In genomic region chr5:136047858-136048257, GRCh38 we compare ENCODE assay signal across 19 cellular contexts. TPM values are rescaled to one million over a fixed set of nuclear protein-coding genes. Genes with fewer than 3 reads are reported as not detected.
DNase-seq lines count a peak whose midpoint lies in the region; ATAC-seq, FAIRE-seq and TF ChIP-seq lines count a peak whose summit lies in the region.
"Had no signal": no experiment of that assay in that cellular context is flagged by ENCODE, and none has a peak within 500 bp of the region (broad histone marks: within the 10 kb centered on the region; RNA-seq: fewer than 3 reads in every experiment).

No MANE protein-coding gene starts in this region.

- TF ChIP-seq CTCF in right lobe of liver (IDR thresholded peaks at IDR 0.05) (no peak), HepG2 (CRISPR knock-in tag; IDR thresholded peaks at IDR 0.05) (no peak), chondrocyte (IDR thresholded peaks at IDR 0.05) (no peak), osteoblast (IDR thresholded peaks at IDR 0.05; ENCODE audit: extremely low read depth, low read depth, low read length) (no peak)

- H3K4me1 Mint-ChIP-seq in chondrocyte (ENCODE audit: low read depth) = peaks cover 25% of the 10 kb centered on the region
- peaks cover under 1 to 2% (median 1%) of the 10 kb centered on the region in 3 donors for H3K4me1 Mint-ChIP-seq in T-cell

- WGBS in right lobe of liver (ENCODE audit: insufficient coverage, low coverage, low lambda C conversion rate, missing lambda C conversion rate) = 60% methylated on average over 3 of the region's 8 CpGs
- WGBS in HepG2 (ENCODE audit: low lambda C conversion rate) = 99% methylated on average over 8 of the region's 8 CpGs

- H3K4me3 ChIP-seq in right lobe of liver (no peak overlapping the region), HepG2 (replicated peaks in 1 of 3; ENCODE audit: insufficient read depth in 1 of 3, low read depth in 2 of 3, low read length in 3 of 3) (no peak overlapping the region), osteoblast (ENCODE audit: insufficient read depth, low read length) (no peak overlapping the region)

- no peak overlapping the region for H2AFZ ChIP-seq in HepG2 (ENCODE audit: low read length)
- no peak overlapping the region for H2AFZ ChIP-seq in osteoblast (ENCODE audit: low read length)

- CTCF ChIA-PET in HepG2 (lab: Yijun Ruan, JAX; ENCODE audit: low intra/inter-chr PET ratio, low total read pairs) (no interaction called here), T-cell (lab: Charles Lee) (no interaction called here)

- no peaks in the 10 kb centered on the region for H3K36me3 ChIP-seq in right lobe of liver
- peaks cover 46 to 67% of the 10 kb centered on the region in 2 experiments for H3K36me3 ChIP-seq in HepG2 (replicated peaks in 1 of 2; ENCODE audit: control insufficient read depth in 1 of 2, insufficient read depth in 2 of 2, low read length in 2 of 2)
- peaks cover 92% of the 10 kb centered on the region for H3K36me3 ChIP-seq in osteoblast (ENCODE audit: insufficient read depth, low read length)

- H3K4me3 Mint-ChIP-seq in chondrocyte (ENCODE audit: unreplicated experiment) (no peak overlapping the region), T-cell (no peak overlapping the region)
- H3K4me3 Mint-ChIP-seq: nephron; stimulated activated effector memory CD8-positive, alpha-beta T cell treated with anti-CD3 and anti-CD28 coated beads, Interleukin-12 subunit alpha, Interleukin-12 subunit beta, amount 100 ng/mL, for 72 hours had no signal

- ATAC-seq in right lobe of liver (peak; percentile 31 to 54 (median 50)), HepG2 (no peak), GM21526 (IDR thresholded peaks at IDR 0.05; ENCODE audit: low FRiP score, unreplicated experiment) (no peak), GM21381 (IDR thresholded peaks at IDR 0.05; ENCODE audit: unreplicated experiment) (no peak), T-cell (replicated peaks in 1 of 4) (no peak)
- ATAC-seq: stimulated activated effector memory CD8-positive, alpha-beta T cell treated with anti-CD3 and anti-CD28 coated beads, Interleukin-12 subunit alpha, Interleukin-12 subunit beta, amount 100 ng/mL, for 72 hours had no signal

- H3K4me2 ChIP-seq in HepG2 (ENCODE audit: low read depth, low read length) = no peak overlapping the region
- H3K4me2 ChIP-seq in osteoblast (ENCODE audit: insufficient read depth, low read length) = no peak overlapping the region

- TF ChIP-seq RAD21 in HepG2 (CRISPR knock-in tag; IDR thresholded peaks at IDR 0.05) = no peak

- H3K36me3 Mint-ChIP-seq in chondrocyte (ENCODE audit: low read depth) (peaks cover 26% of the 10 kb centered on the region), T-cell (no peaks in the 10 kb centered on the region)
- H3K36me3 Mint-ChIP-seq: stimulated activated effector memory CD8-positive, alpha-beta T cell treated with anti-CD3 and anti-CD28 coated beads, Interleukin-12 subunit alpha, Interleukin-12 subunit beta, amount 100 ng/mL, for 72 hours had no signal

- POLR2A ChIA-PET in HepG2 (lab: Yijun Ruan, JAX) (no interaction called here), T-cell (lab: Charles Lee) (no interaction called here)

- intact Hi-C loops in right lobe of liver (cut with DNase I) = no loop called here
- intact Hi-C loops in HepG2 (cut with micrococcal nuclease; ENCODE audit: unreplicated experiment) = no loop called here

- no peak overlapping the region for H3K27ac Mint-ChIP-seq in chondrocyte (ENCODE audit: unreplicated experiment)
- no peak overlapping the region for H3K27ac Mint-ChIP-seq in T-cell
- H3K27ac Mint-ChIP-seq: nephron; stimulated activated effector memory CD8-positive, alpha-beta T cell treated with anti-CD3 and anti-CD28 coated beads, Interleukin-12 subunit alpha, Interleukin-12 subunit beta, amount 100 ng/mL, for 72 hours had no signal

- H3K27ac ChIP-seq in right lobe of liver (no peak overlapping the region), HepG2 (ENCODE audit: extremely low read length, insufficient read depth, low read length) (no peak overlapping the region), osteoblast (ENCODE audit: low read depth, low read length) (peak overlapping the region; percentile 5)

- H3K27me3 ChIP-seq in right lobe of liver = no peaks in the 10 kb centered on the region
- no peaks in the 10 kb centered on the region for H3K27me3 ChIP-seq in HepG2 (ENCODE audit: control insufficient read depth in 1 of 2, insufficient read depth in 2 of 2, low read length in 2 of 2)
- no peaks in the 10 kb centered on the region for H3K27me3 ChIP-seq in osteoblast (ENCODE audit: insufficient read depth, low read length)

- FAIRE-seq in HepG2 (lab: Jason Lieb, UNC) = no peak
- FAIRE-seq: islet of Langerhans had no signal

- in situ Hi-C loops in HepG2 (cut with HindIII; ENCODE audit: extremely low pct_ligation_motif_present, low pct_unique_long_range_greater_than_20kb) = no loop called here

- BruUV-seq in HepG2 (replicated peaks; lab: Mats Ljungman, UMichigan) = no TSS peak

- DNase-seq in right lobe of liver (no peak), HepG2 (ENCODE audit: low spot score) (no peak), chondrocyte (ENCODE audit: low spot score) (peak; percentile 66), osteoblast (ENCODE audit: insufficient read length, low spot score, missing footprints) (no peak), NCI-H446 treated with DMSO at 0.1 percent for 48 hours (lab: John Stamatoyannopoulos, UW) (no peak), T-cell (no peak)
- DNase-seq: ACHN; activated CD4-positive, alpha-beta T cell treated with anti-CD3 and anti-CD28 coated beads for 4 hours; activated CD8-positive, alpha-beta memory T cell treated with anti-CD3 and anti-CD28 coated beads, Interleukin-2, amount 50 U/mL, for 4 hours; activated gamma-delta T cell; H7; MV-4-11; NCI-H2029 treated with DMSO at 0.1 percent for 48 hours; NCI-H524 had no signal

- H3K79me2 ChIP-seq in HepG2 (ENCODE audit: insufficient read depth, low read length) = no peaks in the 10 kb centered on the region
- no peaks in the 10 kb centered on the region for H3K79me2 ChIP-seq in osteoblast (ENCODE audit: insufficient read depth, low read length)

- TF ChIP-seq POLR2A in right lobe of liver (IDR thresholded peaks at IDR 0.05) (no peak), HepG2 (IDR thresholded peaks at IDR 0.05; ENCODE audit: insufficient read depth in 1 of 2, low read depth in 2 of 2, low read length in 2 of 2) (no peak)

- H3K9me3 ChIP-seq in right lobe of liver = no peaks in the 10 kb centered on the region
- H3K9me3 ChIP-seq in HepG2 (ENCODE audit: low read length) = no peaks in the 10 kb centered on the region
- no peaks in the 10 kb centered on the region for H3K9me3 ChIP-seq in osteoblast (ENCODE audit: low read depth, low read length)

- H3K9ac ChIP-seq in HepG2 (ENCODE audit: insufficient read depth, low read depth, low read length) = no peak overlapping the region

- TF ChIP-seq EP300 in HepG2 (IDR thresholded peaks at IDR 0.05; ENCODE audit: low read depth in 2 of 2, low read length in 2 of 2) (no peak), HepG2 (CRISPR knock-in tag; IDR thresholded peaks at IDR 0.05; ENCODE audit: borderline replicate concordance) (no peak)

- H3K9me3 Mint-ChIP-seq in chondrocyte (ENCODE audit: low read depth) (no peaks in the 10 kb centered on the region), T-cell (no peaks in the 10 kb centered on the region)
- H3K9me3 Mint-ChIP-seq: nephron; stimulated activated effector memory CD8-positive, alpha-beta T cell treated with anti-CD3 and anti-CD28 coated beads, Interleukin-12 subunit alpha, Interleukin-12 subunit beta, amount 100 ng/mL, for 72 hours had no signal

- H3K4me1 ChIP-seq in right lobe of liver (peaks cover 0 to 13% (median 3%) of the 10 kb centered on the region in 4 donors), HepG2 (ENCODE audit: insufficient read depth, low read length) (peaks cover 19% of the 10 kb centered on the region), osteoblast (ENCODE audit: insufficient read depth, low read length) (peaks cover 23% of the 10 kb centered on the region)

- H3K27me3 Mint-ChIP-seq in chondrocyte (ENCODE audit: low read depth) = no peaks in the 10 kb centered on the region
- H3K27me3 Mint-ChIP-seq in T-cell = peaks cover 0 to 4% of the 10 kb centered on the region in 2 donors

- H4K20me1 ChIP-seq in HepG2 (ENCODE audit: insufficient read depth, low read length) = no peaks in the 10 kb centered on the region
- H4K20me1 ChIP-seq in osteoblast (ENCODE audit: insufficient read depth, low read length) = no peaks in the 10 kb centered on the region

TF ChIP-seq in HepG2, 621 proteins besides CTCF, POLR2A, EP300 and RAD21 (continues in another document):
- TF ChIP-seq THAP11 (CRISPR knock-in tag; IDR thresholded peaks at IDR 0.05) = no peak
- TF ChIP-seq ZNF672 (CRISPR knock-in tag; IDR thresholded peaks at IDR 0.05) = no peak
- TF ChIP-seq MAFF (IDR thresholded peaks at IDR 0.05; ENCODE audit: low read depth, low read length) = no peak
- TF ChIP-seq HES4 (CRISPR knock-in tag; IDR thresholded peaks at IDR 0.05; ENCODE audit: borderline replicate concordance) = no peak
- TF ChIP-seq SIN3A (IDR thresholded peaks at IDR 0.05; ENCODE audit: borderline replicate concordance, low read depth, low read length) = no peak

RNA-seq across cellular contexts. Expression of gene TGFBI, which starts 19.1 kb away (rescaled TPM):
- total RNA-seq in right lobe of liver = 100 to 1,000 TPM in 3 of 6 experiments, 10 to 100 TPM in 3; 30.7 to 143 (median 87.2) TPM
- total RNA-seq in HepG2 (2016; rRNA removed; fragmentation: Illumina TruSeq; extraction: Trizol) = 138 and 275 TPM in 2 replicates
- total RNA-seq in HepG2 (2016; cell fraction: cytosol; rRNA removed; fragmentation: Illumina TruSeq; extraction: Trizol; ENCODE audit: low read depth) = 50.3 and 55.8 TPM in 2 replicates
- total RNA-seq in HepG2 (2016; cell fraction: insoluble cytoplasmic fraction; rRNA removed; fragmentation: Illumina TruSeq; extraction: Trizol) = 131 and 276 TPM in 2 replicates
- 113 and 131 TPM in 2 replicates for total RNA-seq in HepG2 (2016; cell fraction: membrane; rRNA removed; fragmentation: Illumina TruSeq; extraction: Trizol)
- total RNA-seq in HepG2 (2016; cell fraction: nucleus; rRNA removed; fragmentation: Illumina TruSeq; extraction: Trizol) = 247 and 314 TPM in 2 replicates
- polyA plus RNA-seq in HepG2 (2011; rRNA removed) = 441 and 457 TPM in 2 replicates
- polyA plus RNA-seq in HepG2 (2011; cell fraction: cytosol; rRNA removed) = 304 and 337 TPM in 2 replicates
- 658 and 897 TPM in 2 replicates for polyA plus RNA-seq in HepG2 (2011; cell fraction: nucleus; rRNA removed)
- 309 and 371 TPM in 2 replicates for polyA plus RNA-seq in HepG2 (2012)
- 43.1 and 46.7 TPM in 2 replicates for polyA plus RNA-seq in HepG2 (2016; cell fraction: cytosol; fragmentation: Illumina TruSeq; extraction: Trizol; ENCODE audit: low read depth)
- polyA plus RNA-seq in HepG2 (2016; cell fraction: insoluble cytoplasmic fraction; fragmentation: Illumina TruSeq; extraction: Trizol; ENCODE audit: low read depth) = 120 and 134 TPM in 2 replicates
- 83.1 and 98.3 TPM in 2 replicates for polyA plus RNA-seq in HepG2 (2016; cell fraction: membrane; fragmentation: Illumina TruSeq; extraction: Trizol; ENCODE audit: low read depth)
- 385 and 414 TPM in 2 replicates for polyA plus RNA-seq in HepG2 (2016; cell fraction: nucleus; fragmentation: Illumina TruSeq; extraction: Trizol; ENCODE audit: insufficient read depth, low read depth)
- 25.5 and 364 TPM in 2 replicates for polyA minus RNA-seq in HepG2 (2011; rRNA and poly(A)+ RNA removed; ENCODE audit: low replicate concordance)
- polyA minus RNA-seq in HepG2 (2011; cell fraction: cytosol; rRNA and poly(A)+ RNA removed) = 249 and 302 TPM in 2 replicates
- polyA minus RNA-seq in HepG2 (2011; cell fraction: nucleus; rRNA and poly(A)+ RNA removed) = 204 and 216 TPM in 2 replicates
- 491 to 631 TPM (median 620 TPM) in 3 replicates for total RNA-seq in chondrocyte
- total RNA-seq in osteoblast = 1,700 and 2,120 TPM in 2 replicates
- 1 to 10 TPM; 1.9 to 5.1 (median 2.9) TPM for total RNA-seq in T-cell

Comparison
In these comparisons a context has a peak if more than half of its experiments do, and no peak if none do; other contexts are left out.
1. ATAC-seq: peak in right lobe of liver (4 of 4); none in HepG2 (single experiment), GM21526 (single experiment), GM21381 (single experiment) and T-cell (0 of 4).
2. RNA of gene TGFBI, which starts 19.1 kb away (total RNA-seq): 1,700 to 2,120 TPM in osteoblast, 491 to 631 TPM in chondrocyte, 50.3 to 314 TPM in HepG2 and 30.7 to 143 TPM in right lobe of liver; 1.9 to 5.1 TPM in T-cell; every median in the first group is over 4 times any median in the second.